14 cellular contexts compared by ENCODE assay signal in the genomic region with DNA sequence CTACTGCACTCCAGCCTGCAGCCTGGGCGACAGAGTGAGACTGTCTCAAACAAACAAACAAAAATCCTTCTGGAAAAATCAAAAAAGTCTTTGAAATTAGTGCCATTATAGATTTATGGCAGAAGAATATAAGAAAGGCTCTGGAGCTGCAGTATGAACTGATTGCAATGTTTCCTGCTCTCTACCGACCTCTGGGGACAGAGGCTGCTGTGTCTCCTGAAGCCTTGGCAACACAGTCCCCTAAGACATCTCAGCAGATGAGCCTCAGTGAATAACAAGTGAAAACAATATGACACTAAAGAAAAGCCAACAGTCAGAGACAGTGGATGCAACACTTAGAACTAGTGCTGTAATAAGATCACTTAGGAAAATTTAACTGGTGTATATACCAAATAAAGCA.
DNase-seq lines count a peak whose midpoint lies in the region; ATAC-seq and TF ChIP-seq lines count a peak whose summit lies in the region.
"Had no signal": no experiment of that assay in that cellular context is flagged by ENCODE, and none has a peak within 500 bp of the region (broad histone marks: within the 10 kb centered on the region; RNA-seq: fewer than 3 reads in every experiment).

No MANE protein-coding gene starts in this region.

- no peak for ATAC-seq in HG03280 (IDR thresholded peaks at IDR 0.05; ENCODE audit: unreplicated experiment)
- ATAC-seq: activated T-cell treated with anti-CD3 and anti-CD28 coated beads, Interleukin-2, amount 50 U/mL, for 72 hours; mucosa of descending colon; Right ventricle myocardium inferior had no signal

- H3K27ac ChIP-seq in brain microvascular endothelial cell (no peak overlapping the region), ovary (no peak overlapping the region)
- H3K27ac ChIP-seq: HL-60, tibial nerve had no signal

- intact Hi-C loops in ovary (cut with DNase I): no loop called here

- TF ChIP-seq EP300 in ovary (IDR thresholded peaks at IDR 0.05): no peak

- no peaks in the 10 kb centered on the region for H3K36me3 ChIP-seq in brain microvascular endothelial cell (replicated peaks)
- no peaks in the 10 kb centered on the region for H3K36me3 ChIP-seq in ovary
- H3K36me3 ChIP-seq: tibial nerve had no signal

- no peak for TF ChIP-seq POLR2A in ovary (IDR thresholded peaks at IDR 0.05)

- H3K27ac Mint-ChIP-seq in neural crest cell (ENCODE audit: unreplicated experiment): no peak overlapping the region
- H3K27ac Mint-ChIP-seq: activated B cell treated with CpG ODN at 0.5 μM for 24 hours; activated T-cell treated with anti-CD3 and anti-CD28 coated beads, Interleukin-2, amount 50 U/mL, for 72 hours had no signal

- DNase-seq in NCI-H146 (lab: John Stamatoyannopoulos, UW) (peak; percentile 2), NCI-H146 treated with DMSO at 0.1 percent for 48 hours (lab: John Stamatoyannopoulos, UW; ENCODE audit: unreplicated experiment) (no peak), LNCaP clone FGC (ENCODE audit: low read depth) (no peak), brain microvascular endothelial cell (no peak), neural crest cell (ENCODE audit: low read depth, low spot score) (peak; percentile 1), ovary (no peak), dermis blood vessel endothelial cell (no peak)
- DNase-seq: activated B cell treated with CpG ODN at 0.5 μM for 24 hours; activated T-cell treated with anti-CD3 and anti-CD28 coated beads, Interleukin-2, amount 50 U/mL, for 72 hours had no signal

- TF ChIP-seq CTCF in LNCaP clone FGC (IDR thresholded peaks at IDR 0.05; ENCODE audit: control insufficient read depth, extremely low read depth, insufficient read depth) (peak; percentile 59), brain microvascular endothelial cell (IDR thresholded peaks at IDR 0.05; ENCODE audit: low read depth, low read length, missing control alignments) (peak; percentile 40), neural crest cell (conservative IDR thresholded peaks at IDR 0.05) (peak; percentile 57), ovary (IDR thresholded peaks at IDR 0.05) (no peak)

- no peaks in the 10 kb centered on the region for H3K36me3 Mint-ChIP-seq in neural crest cell (ENCODE audit: low read depth)

- no peaks in the 10 kb centered on the region for H3K27me3 ChIP-seq in brain microvascular endothelial cell (replicated peaks)
- H3K27me3 ChIP-seq in ovary: no peaks in the 10 kb centered on the region
- H3K27me3 ChIP-seq: tibial nerve had no signal

- H3K4me3 ChIP-seq in LNCaP clone FGC (ENCODE audit: low read depth, low read length): no peak overlapping the region
- no peak overlapping the region for H3K4me3 ChIP-seq in brain microvascular endothelial cell (ENCODE audit: low read depth, low read length)
- H3K4me3 ChIP-seq in ovary: no peak overlapping the region
- H3K4me3 ChIP-seq: mucosa of descending colon, tibial nerve had no signal

- WGBS in ovary, 3 donors: 69 to 85% (median 82%) methylated on average over 2 of the region's 2 CpGs

- H3K4me3 Mint-ChIP-seq in neural crest cell: peak overlapping the region; percentile 10
- H3K4me3 Mint-ChIP-seq: activated B cell treated with CpG ODN at 0.5 μM for 24 hours; activated T-cell treated with anti-CD3 and anti-CD28 coated beads, Interleukin-2, amount 50 U/mL, for 72 hours had no signal

- H3K4me1 Mint-ChIP-seq in neural crest cell: peaks cover 4% of the 10 kb centered on the region
- H3K4me1 Mint-ChIP-seq: activated B cell treated with CpG ODN at 0.5 μM for 24 hours had no signal

- in situ Hi-C loops in brain microvascular endothelial cell (cut with HindIII; ENCODE audit: low pct_ligation_motif_present, low sequenced_read_pairs): no loop called here

- peaks cover 5% of the 10 kb centered on the region for H3K4me1 ChIP-seq in ovary (ENCODE audit: insufficient read depth)
- H3K4me1 ChIP-seq: tibial nerve had no signal

- peaks cover 9% of the 10 kb centered on the region for H3K27me3 Mint-ChIP-seq in neural crest cell (ENCODE audit: low read depth)
- H3K27me3 Mint-ChIP-seq: activated B cell treated with CpG ODN at 0.5 μM for 24 hours had no signal

- H3K9me3 Mint-ChIP-seq in neural crest cell: no peaks in the 10 kb centered on the region

- H3K9me3 ChIP-seq in ovary: no peaks in the 10 kb centered on the region
- H3K9me3 ChIP-seq: mucosa of descending colon, tibial nerve had no signal

Comparison
In these comparisons a context has a peak if more than half of its experiments do, and no peak if none do; other contexts are left out.
1. DNase-seq: peak in NCI-H146 (single experiment) and neural crest cell (single experiment); none in NCI-H146 treated with DMSO at 0.1 percent for 48 hours (single experiment), LNCaP clone FGC (single experiment), brain microvascular endothelial cell (single experiment), ovary (0 of 5) and dermis blood vessel endothelial cell (single experiment).
2. CTCF ChIP-seq: peak in LNCaP clone FGC (single experiment), brain microvascular endothelial cell (single experiment) and neural crest cell (single experiment); none in ovary (0 of 3).